8 cellular contexts compared by ENCODE assay signal in genomic region chr1:26279598-26280332, GRCh38. TPM values are rescaled to one million over a fixed set of nuclear protein-coding genes. Genes with fewer than 3 reads are reported as not detected.
DNase-seq lines count a peak whose midpoint lies in the region; ATAC-seq and TF ChIP-seq lines count a peak whose summit lies in the region.

SH3BGRL3 (plus strand) TSS chr1:26280086; CDS start chr1:26280156, 70 bp downstream.

- peaks cover 19% of the 10 kb centered on the region for H3K79me2 ChIP-seq in hepatocyte

- no peaks in the 10 kb centered on the region for H3K27me3 ChIP-seq in hepatocyte

- peak; percentile 90 for DNase-seq in GM12865 (ENCODE audit: low read depth)
- peak; percentile 68 for DNase-seq in NCI-H146 (lab: John Stamatoyannopoulos, UW)
- DNase-seq in T1000 (lab: John Stamatoyannopoulos, UW) = peak; percentile 56
- DNase-seq in astrocyte of the cerebellum (ENCODE audit: low read depth) = no peak
- peak; percentile 94 for DNase-seq in hepatocyte (ENCODE audit: low spot score)
- no peak for DNase-seq in retinal pigment epithelial cell (ENCODE audit: low read depth)

- H3K9me3 ChIP-seq in hepatocyte (ENCODE audit: low read depth) = no peaks in the 10 kb centered on the region

- H3K4me3 ChIP-seq in GM12865 (ENCODE audit: low read depth, low read length) (peak within 1 kb of the TSS; percentile 88), astrocyte of the cerebellum (ENCODE audit: low read depth, low read length) (peak within 1 kb of the TSS; percentile 81), hepatocyte (peak within 1 kb of the TSS; percentile 93), retinal pigment epithelial cell (ENCODE audit: low read length) (peak within 1 kb of the TSS; percentile 70)

- TF ChIP-seq CTCF in GM12865 (IDR thresholded peaks at IDR 0.05; ENCODE audit: insufficient read depth, low read depth, low read length, missing control alignments) = peak; percentile 25
- TF ChIP-seq CTCF in astrocyte of the cerebellum (IDR thresholded peaks at IDR 0.05; ENCODE audit: low read depth, low read length, missing control alignments) = peak; percentile 64
- peak; percentile 55 for TF ChIP-seq CTCF in hepatocyte (IDR thresholded peaks at IDR 0.05; ENCODE audit: poor library complexity)
- peak; percentile 59 for TF ChIP-seq CTCF in retinal pigment epithelial cell (conservative IDR thresholded peaks at IDR 0.05; ENCODE audit: low read depth, low read length)

- WGBS in hepatocyte (ENCODE audit: low lambda C conversion rate, missing lambda C conversion rate) = 2% methylated on average over 53 of the region's 65 CpGs

- H4K20me1 ChIP-seq in hepatocyte (ENCODE audit: insufficient read depth, poor library complexity, severe bottlenecking) = no peaks in the 10 kb centered on the region

- peak within 1 kb of the TSS; percentile 94 for H3K27ac ChIP-seq in hepatocyte

- no peaks in the 10 kb centered on the region for H3K36me3 ChIP-seq in hepatocyte (replicated peaks; ENCODE audit: insufficient read depth, low read depth)

- in situ Hi-C loops in astrocyte of the cerebellum (cut with HindIII; ENCODE audit: low sequenced_read_pairs) = no loop called here

- peak within 1 kb of the TSS; percentile 41 for H2AFZ ChIP-seq in hepatocyte

- peaks cover 61% of the 10 kb centered on the region for H3K4me1 ChIP-seq in hepatocyte (ENCODE audit: insufficient read depth)

- peak within 1 kb of the TSS; percentile 93 for H3K4me2 ChIP-seq in hepatocyte

- H3K9me2 ChIP-seq in hepatocyte (replicated peaks; ENCODE audit: insufficient read depth) = no peaks in the 10 kb centered on the region

- ATAC-seq in HG02588 (IDR thresholded peaks at IDR 0.05; ENCODE audit: unreplicated experiment) = peak; percentile 65
- ATAC-seq in GM18870 (IDR thresholded peaks at IDR 0.05; ENCODE audit: unreplicated experiment) = no peak

RNA-seq across cellular contexts. Expression of gene SH3BGRL3, which starts in this region (rescaled TPM):
- total RNA-seq in hepatocyte = 35.9 and 36.6 TPM in 2 replicates
- 411 and 420 TPM in 2 replicates for polyA plus RNA-seq in hepatocyte

Comparison
In these comparisons a context has a peak if more than half of its experiments do, and no peak if none do; other contexts are left out.
1. DNase-seq: peak in GM12865 (single experiment), NCI-H146 (single experiment), T1000 (single experiment) and hepatocyte (single experiment); none in astrocyte of the cerebellum (single experiment) and retinal pigment epithelial cell (single experiment).
2. Peak in every context shown above with its lines, with median percentiles within 50 percentile points of each other: H3K4me3 ChIP-seq and CTCF ChIP-seq.